1 cellular context compared by ENCODE assay signal in the genomic region with DNA sequence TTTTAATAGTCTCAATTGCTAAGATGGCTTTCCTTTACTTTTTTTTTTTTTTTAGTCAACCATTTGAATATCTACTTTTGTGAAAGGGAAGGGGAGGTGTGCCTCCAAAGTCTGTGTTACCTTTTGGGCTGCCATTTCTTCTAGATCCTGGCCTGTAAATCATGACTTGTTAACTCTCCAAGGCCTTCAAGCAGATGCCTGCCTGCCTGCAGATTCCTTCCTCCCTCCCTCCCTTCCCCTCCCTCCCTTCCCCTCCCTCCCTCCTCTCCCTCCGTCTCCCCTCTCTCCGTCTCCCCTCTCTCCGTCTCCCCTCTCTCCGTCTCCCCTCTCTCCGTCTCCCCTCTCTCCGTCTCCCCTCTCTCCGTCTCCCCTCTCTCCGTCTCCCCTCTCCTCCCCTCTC.
A peak's percentile ranks its signal among the peaks of the same experiment; 100 is the strongest.
TF ChIP-seq lines count a peak whose summit lies in the region.

No MANE protein-coding gene starts in this region.

TF ChIP-seq in HepG2, 621 proteins besides CTCF, POLR2A, EP300 and RAD21:
- TF ChIP-seq MED8 (CRISPR knock-in tag; IDR thresholded peaks at IDR 0.05; ENCODE audit: insufficient replicate concordance) (no peak), MBD4 (IDR thresholded peaks at IDR 0.05; ENCODE audit: borderline replicate concordance, low read length) (no peak), RARG (CRISPR knock-in tag; IDR thresholded peaks at IDR 0.05; ENCODE audit: low read depth) (no peak), ZFYVE20 (CRISPR knock-in tag; IDR thresholded peaks at IDR 0.05; ENCODE audit: borderline replicate concordance, low read depth) (no peak), HNRNPK (IDR thresholded peaks at IDR 0.05; ENCODE audit: low read depth, low read length, poor library complexity, severe bottlenecking) (peak; percentile 61), PRDM15 (CRISPR knock-in tag; IDR thresholded peaks at IDR 0.05) (no peak), ZNF746 (CRISPR knock-in tag; IDR thresholded peaks at IDR 0.05) (no peak), GMEB2 (CRISPR knock-in tag; IDR thresholded peaks at IDR 0.05; ENCODE audit: low read depth) (no peak), ARID2 (CRISPR knock-in tag; IDR thresholded peaks at IDR 0.05; ENCODE audit: borderline replicate concordance) (no peak)
TF ChIP-seq in HepG2: peak in this region for 1.
